8 cellular contexts compared by ENCODE assay signal in the genomic region with DNA sequence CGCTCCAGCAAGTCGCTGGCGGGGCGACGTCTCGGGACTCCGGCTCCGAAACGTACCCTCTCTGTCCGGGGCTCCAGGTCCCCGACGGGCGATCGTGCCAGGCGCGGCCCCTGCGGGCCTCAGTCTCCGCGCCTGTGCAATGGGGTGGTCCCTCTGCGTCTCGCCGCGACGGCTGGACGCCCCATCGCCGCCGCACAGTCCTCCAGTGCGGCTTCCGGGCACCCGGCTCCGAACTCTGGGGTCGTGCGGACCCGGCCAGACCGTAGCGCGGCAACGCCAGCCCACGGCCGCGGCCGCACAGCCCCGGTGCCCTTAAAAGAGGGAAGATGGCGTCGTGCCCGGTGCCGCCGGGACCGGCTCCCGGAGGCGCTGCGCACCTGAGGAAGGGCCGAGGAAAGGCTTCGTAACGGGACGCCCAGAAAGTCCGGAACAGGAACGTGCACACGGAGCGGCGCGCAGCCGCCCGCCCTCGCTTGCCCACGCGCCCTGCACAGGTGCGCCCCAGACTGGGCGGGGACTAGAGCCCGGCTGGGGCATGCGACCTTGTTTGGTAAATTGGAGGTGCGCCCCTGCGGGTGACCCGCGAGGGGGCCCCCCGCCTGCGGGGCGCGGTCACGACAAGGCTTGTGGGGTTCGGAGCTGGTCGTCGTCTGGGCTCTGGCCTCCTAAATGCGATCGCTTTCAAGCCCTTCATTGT. TPM values are rescaled to one million over a fixed set of nuclear protein-coding genes. Genes with fewer than 3 reads are reported as not detected.
DNase-seq lines count a peak whose midpoint lies in the region; ATAC-seq and TF ChIP-seq lines count a peak whose summit lies in the region.

No MANE protein-coding gene starts in this region.

- H3K9me3 Mint-ChIP-seq in activated naive CD8-positive, alpha-beta T cell treated with anti-CD3 and anti-CD28 coated beads, Interleukin-2, amount 10 ng/mL, durations not matched to agents 7 days and 5 days = no peaks in the 10 kb centered on the region

- no peaks in the 10 kb centered on the region for H3K4me1 ChIP-seq in Panc1 (ENCODE audit: control insufficient read depth, insufficient read depth, low read length)
- H3K4me1 ChIP-seq in iPS-18a (ENCODE audit: control insufficient read depth, low read depth, low read length) = peaks cover 4% of the 10 kb centered on the region

- H3K36me3 ChIP-seq in Panc1 (ENCODE audit: control insufficient read depth, insufficient read depth, low read length) (no peaks in the 10 kb centered on the region), iPS-18a (ENCODE audit: control insufficient read depth, low read depth, low read length) (no peaks in the 10 kb centered on the region)

- no peaks in the 10 kb centered on the region for H3K36me3 Mint-ChIP-seq in activated naive CD8-positive, alpha-beta T cell treated with anti-CD3 and anti-CD28 coated beads, Interleukin-2, amount 10 ng/mL, durations not matched to agents 7 days and 5 days

- H3K4me3 ChIP-seq in Panc1 (ENCODE audit: low read depth in 2 of 2, low read length in 2 of 2) (peak overlapping the region; percentile 46 to 57), iPS-18a (ENCODE audit: low read length) (peak overlapping the region; percentile 77)

- H3K9me3 ChIP-seq in Panc1 (ENCODE audit: control insufficient read depth, insufficient read depth, low read depth, low read length) = no peaks in the 10 kb centered on the region
- no peaks in the 10 kb centered on the region for H3K9me3 ChIP-seq in iPS-18a (ENCODE audit: control insufficient read depth, low read depth, low read length)

- no peak for TF ChIP-seq CTCF in Panc1 (IDR thresholded peaks at IDR 0.05)

- intact Hi-C loops in Panc1 (cut with micrococcal nuclease; ENCODE audit: unreplicated experiment) = no loop called here

- peaks cover 9% of the 10 kb centered on the region for H3K4me1 Mint-ChIP-seq in activated naive CD8-positive, alpha-beta T cell treated with anti-CD3 and anti-CD28 coated beads, Interleukin-2, amount 10 ng/mL, durations not matched to agents 7 days and 5 days

- peaks cover 31% of the 10 kb centered on the region for H3K27me3 Mint-ChIP-seq in activated naive CD8-positive, alpha-beta T cell treated with anti-CD3 and anti-CD28 coated beads, Interleukin-2, amount 10 ng/mL, durations not matched to agents 7 days and 5 days

- H3K27me3 ChIP-seq in Panc1 (ENCODE audit: control insufficient read depth, insufficient read depth, low read length) (peaks cover 2% of the 10 kb centered on the region; the same call in 1 of the 2 replicates), iPS-18a (ENCODE audit: control insufficient read depth, insufficient read depth, low read length) (peaks cover 56% of the 10 kb centered on the region)

- no peak overlapping the region for H3K27ac Mint-ChIP-seq in activated naive CD8-positive, alpha-beta T cell treated with anti-CD3 and anti-CD28 coated beads, Interleukin-2, amount 10 ng/mL, durations not matched to agents 7 days and 5 days

- peak; percentile 65 for ATAC-seq in Panc1
- peak; percentile 55 for ATAC-seq in activated naive CD8-positive, alpha-beta T cell treated with anti-CD3 and anti-CD28 coated beads, Interleukin-2, amount 10 ng/mL, durations not matched to agents 7 days and 5 days (ENCODE audit: low read depth)

- POLR2A ChIA-PET in Panc1 (lab: Charles Lee) = interaction anchor here (0.7 kb wide), 1 partner anchor 35 kb away, joined by 4 read pairs; no protein-coding TSS in a partner anchor
- POLR2A ChIA-PET in activated naive CD8-positive, alpha-beta T cell treated with anti-CD3 and anti-CD28 coated beads, Interleukin-2, amount 10 ng/mL, durations not matched to agents 7 days and 5 days (lab: Charles Lee) = interaction anchor here (0.5 kb wide), 1 partner anchor 24 kb away, joined by 3 read pairs; no protein-coding TSS in a partner anchor

- H3K27ac ChIP-seq in Panc1 (ENCODE audit: low read length) = no peak overlapping the region
- no peak overlapping the region for H3K27ac ChIP-seq in iPS-18a (ENCODE audit: low read length)

- in situ Hi-C loops in Panc1 (cut with HindIII; ENCODE audit: low pct_unique_long_range_greater_than_20kb, low sequenced_read_pairs) = no loop called here

- H3K4me3 Mint-ChIP-seq in activated naive CD8-positive, alpha-beta T cell treated with anti-CD3 and anti-CD28 coated beads, Interleukin-2, amount 10 ng/mL, durations not matched to agents 7 days and 5 days = peak overlapping the region; percentile 71

- CTCF ChIA-PET in Panc1 (lab: Charles Lee) = no interaction called here

- DNase-seq in NCI-H2029 (lab: John Stamatoyannopoulos, UW) (peak; percentile 50), NCI-H2029 treated with DMSO at 0.1 percent for 48 hours (lab: John Stamatoyannopoulos, UW) (no peak), Panc1 (ENCODE audit: low read depth, low spot score) (no peak), OCI-M1 (lab: John Stamatoyannopoulos, UW) (no peak), AG08396 (ENCODE audit: low spot score) (no peak)
- DNase-seq in activated naive CD8-positive, alpha-beta T cell treated with anti-CD3 and anti-CD28 coated beads, Interleukin-2, amount 10 ng/mL, durations not matched to agents 7 days and 5 days = peak; percentile 55
- peak; percentile 29 to 39 for DNase-seq in stimulated activated CD4-positive, alpha-beta T cell treated with anti-CD3 and anti-CD28 coated beads, Interleukin-1b, Interleukin-23, amount 100 ng/mL, for 4 hours (ENCODE audit: low read depth in 2 of 2)

- no peak overlapping the region for H3K9ac ChIP-seq in iPS-18a (ENCODE audit: low read length)

- no TSS peak for BruUV-seq in Panc1 (replicated peaks; lab: Mats Ljungman, UMichigan)

RNA-seq across cellular contexts. Expression of gene BIK, which starts 0.5 kb away (rescaled TPM):
- total RNA-seq in Panc1 (2021; ENCODE audit: unreplicated experiment) = 0.18 TPM
- polyA plus RNA-seq in Panc1 (2012; ENCODE audit: insufficient read length) = not detected
- 1 to 10 TPM in 1 of 2 experiments, under 1 TPM in 1; 0.64 to 1.8 TPM for total RNA-seq in activated naive CD8-positive, alpha-beta T cell treated with anti-CD3 and anti-CD28 coated beads, Interleukin-2, amount 10 ng/mL, durations not matched to agents 7 days and 5 days

RNA-seq across cellular contexts. Expression of gene TTLL1, which starts 21.9 kb away (rescaled TPM):
- total RNA-seq in Panc1 (2021; ENCODE audit: unreplicated experiment) = 4.6 TPM
- polyA plus RNA-seq in Panc1 (2012; ENCODE audit: insufficient read length) = 9.6 TPM
- total RNA-seq in activated naive CD8-positive, alpha-beta T cell treated with anti-CD3 and anti-CD28 coated beads, Interleukin-2, amount 10 ng/mL, durations not matched to agents 7 days and 5 days = 10 to 100 TPM in 1 of 2 experiments, 1 to 10 TPM in 1; 9.1 to 10.7 TPM

RNA-seq across cellular contexts. Expression of gene MCAT, which starts 32.1 kb away (rescaled TPM):
- 16.3 TPM for total RNA-seq in Panc1 (2021; ENCODE audit: unreplicated experiment)
- 25.1 TPM for polyA plus RNA-seq in Panc1 (2012; ENCODE audit: insufficient read length)
- total RNA-seq in activated naive CD8-positive, alpha-beta T cell treated with anti-CD3 and anti-CD28 coated beads, Interleukin-2, amount 10 ng/mL, durations not matched to agents 7 days and 5 days = 1 to 10 TPM; 8.1 to 9.5 TPM

RNA-seq across cellular contexts. Expression of gene TSPO, which starts 40.3 kb away (rescaled TPM):
- 144 TPM for total RNA-seq in Panc1 (2021; ENCODE audit: unreplicated experiment)
- polyA plus RNA-seq in Panc1 (2012; ENCODE audit: insufficient read length) = 228 TPM
- total RNA-seq in activated naive CD8-positive, alpha-beta T cell treated with anti-CD3 and anti-CD28 coated beads, Interleukin-2, amount 10 ng/mL, durations not matched to agents 7 days and 5 days = 100 to 1,000 TPM; 107 to 116 TPM

Comparison
In these comparisons a context has a peak if more than half of its experiments do, and no peak if none do; other contexts are left out.
1. DNase-seq: peak in NCI-H2029 (single experiment), activated naive CD8-positive, alpha-beta T cell treated with anti-CD3 and anti-CD28 coated beads, Interleukin-2, amount 10 ng/mL, durations not matched to agents 7 days and 5 days (single experiment) and stimulated activated CD4-positive, alpha-beta T cell treated with anti-CD3 and anti-CD28 coated beads, Interleukin-1b, Interleukin-23, amount 100 ng/mL, for 4 hours (2 of 2); none in NCI-H2029 treated with DMSO at 0.1 percent for 48 hours (single experiment), Panc1 (single experiment), OCI-M1 (single experiment) and AG08396 (single experiment).